In the genomic region with DNA sequence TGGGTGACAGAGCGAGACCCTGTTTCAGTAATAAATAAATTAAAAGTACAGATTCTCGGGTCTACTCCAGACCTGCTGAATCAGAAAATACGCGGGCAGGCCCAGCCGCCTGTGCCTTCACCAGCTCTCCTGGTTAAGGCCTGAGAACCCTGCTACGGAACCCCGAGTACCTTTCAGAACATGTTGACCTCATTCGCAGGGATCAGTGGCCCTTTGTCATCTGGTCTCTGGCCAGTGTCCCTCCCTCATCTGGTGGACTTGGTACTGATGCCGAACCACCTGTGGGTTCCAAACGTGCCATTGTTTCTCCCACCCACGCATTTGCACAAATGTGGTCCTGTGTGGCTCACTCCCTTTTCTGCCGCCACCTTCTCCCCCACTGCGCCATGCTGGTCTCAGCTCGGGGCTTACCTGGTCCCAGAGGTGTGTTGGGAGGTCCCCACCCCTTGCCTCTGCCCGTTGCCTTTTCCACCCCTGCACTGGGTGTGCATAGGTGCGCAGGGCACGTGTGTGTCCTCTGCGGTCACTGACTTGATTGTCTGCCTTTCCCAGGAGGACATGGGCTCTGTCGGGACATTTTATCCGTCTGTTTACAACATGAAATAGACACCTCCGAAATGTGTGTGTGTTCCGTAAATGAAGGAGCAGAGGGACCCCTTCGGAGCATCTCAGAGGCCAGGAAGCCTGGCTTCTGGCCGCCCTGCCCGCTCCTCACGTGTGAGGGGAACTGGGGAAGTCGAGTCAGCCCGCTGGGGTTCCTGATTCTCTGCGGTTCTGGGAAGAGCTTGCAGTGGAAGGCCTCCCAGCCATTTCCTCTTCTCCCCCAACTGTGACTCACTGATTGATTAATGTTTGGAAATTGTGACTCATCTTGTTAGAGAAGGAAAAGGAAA, we compare ENCODE assay signal across 8 cellular contexts.
A peak's percentile ranks its signal among the peaks of the same experiment; 100 is the strongest.
DNase-seq lines count a peak whose midpoint lies in the region; ATAC-seq and TF ChIP-seq lines count a peak whose summit lies in the region.

No MANE protein-coding gene starts in this region.

- H3K4me1 ChIP-seq in lung (ENCODE audit: control insufficient read depth in 2 of 2, insufficient read depth in 2 of 2, low read length in 2 of 2) (peaks cover 13 to 21% of the 10 kb centered on the region in 2 donors), aorta (ENCODE audit: control insufficient read depth in 1 of 2, insufficient read depth in 2 of 2, low read length in 2 of 2) (peaks cover 3% of the 10 kb centered on the region in 2 donors)

- H3K27ac ChIP-seq in lung (ENCODE audit: low read depth in 1 of 2, low read length in 1 of 2): peak overlapping the region; percentile 43 to 95
- H3K27ac ChIP-seq in aorta (ENCODE audit: low read depth in 1 of 2, low read length in 2 of 2): no peak overlapping the region

- H3K27me3 ChIP-seq in lung (ENCODE audit: control insufficient read depth, insufficient read depth): no peaks in the 10 kb centered on the region
- no peaks in the 10 kb centered on the region for H3K27me3 ChIP-seq in aorta (ENCODE audit: control insufficient read depth in 1 of 2, insufficient read depth in 2 of 2, low read length in 1 of 2)

- no peak overlapping the region for H3K4me3 ChIP-seq in astrocyte of the spinal cord (ENCODE audit: low read depth, low read length)
- no peak overlapping the region for H3K4me3 ChIP-seq in lung
- H3K4me3 ChIP-seq in aorta (ENCODE audit: low read length in 2 of 2): no peak overlapping the region

- H3K36me3 ChIP-seq in lung (ENCODE audit: control insufficient read depth in 2 of 2, insufficient read depth in 2 of 2, low read length in 2 of 2): no peaks in the 10 kb centered on the region
- no peaks in the 10 kb centered on the region for H3K36me3 ChIP-seq in aorta (ENCODE audit: control insufficient read depth in 1 of 2, insufficient read depth in 2 of 2, low read length in 1 of 2)

- no peaks in the 10 kb centered on the region for H3K9me3 ChIP-seq in lung (ENCODE audit: control insufficient read depth in 2 of 2, insufficient read depth in 1 of 2, low read length in 1 of 2)
- no peaks in the 10 kb centered on the region for H3K9me3 ChIP-seq in aorta (ENCODE audit: control insufficient read depth, low read length)

- in situ Hi-C loops in astrocyte of the spinal cord (cut with HindIII; ENCODE audit: low sequenced_read_pairs): no loop called here

- DNase-seq in stimulated activated CD4-positive, alpha-beta T cell treated with anti-CD3 and anti-CD28 coated beads, Interleukin-15, amount 100 ng/mL, for 24 hours: peak; percentile 8
- no peak for DNase-seq in stimulated activated CD4-positive, alpha-beta T cell treated with anti-CD3 and anti-CD28 coated beads, Interleukin-1b, Interleukin-23, amount 100 ng/mL, for 48 hours
- peak; percentile 91 for DNase-seq in astrocyte of the spinal cord (ENCODE audit: low read depth, low spot score)
- no peak for DNase-seq in lung (ENCODE audit: low spot score)
- DNase-seq in aorta: peak; percentile 37 to 71
- DNase-seq in NCI-H1092 (lab: John Stamatoyannopoulos, UW): no peak

- ATAC-seq in lung (ENCODE audit: insufficient read depth, low FRiP score) (no peak), aorta (ENCODE audit: low FRiP score) (peak; percentile 72), GM21717 (IDR thresholded peaks at IDR 0.05; ENCODE audit: unreplicated experiment) (no peak), HG02642 (IDR thresholded peaks at IDR 0.05; ENCODE audit: poor library complexity, unreplicated experiment) (no peak)

- no peak for TF ChIP-seq CTCF in astrocyte of the spinal cord (IDR thresholded peaks at IDR 0.05; ENCODE audit: low read depth, low read length)
- no peak for TF ChIP-seq CTCF in lung (IDR thresholded peaks at IDR 0.05; ENCODE audit: control extremely low read depth, extremely low read depth)

- intact Hi-C loops in aorta (cut with DNase I): no loop called here

- 77 to 82% methylated on average over 29 of the region's 29 CpGs for WGBS in lung, 2 donors
- 84 to 85% methylated on average over 29 of the region's 29 CpGs for WGBS in aorta, 2 donors

Comparison
In these comparisons a context has a peak if more than half of its experiments do, and no peak if none do; other contexts are left out.
1. DNase-seq: peak in stimulated activated CD4-positive, alpha-beta T cell treated with anti-CD3 and anti-CD28 coated beads, Interleukin-15, amount 100 ng/mL, for 24 hours (single experiment), astrocyte of the spinal cord (single experiment) and aorta (2 of 2); none in stimulated activated CD4-positive, alpha-beta T cell treated with anti-CD3 and anti-CD28 coated beads, Interleukin-1b, Interleukin-23, amount 100 ng/mL, for 48 hours (single experiment), lung (single experiment) and NCI-H1092 (single experiment).
2. H3K27ac ChIP-seq: peak in lung (2 of 2); none in aorta (0 of 2).